ENCODE assay signal across 26 cellular contexts in genomic region chr12:3047961-3048360, GRCh38. TPM values are rescaled to one million over a fixed set of nuclear protein-coding genes. Genes with fewer than 3 reads are reported as not detected.
DNase-seq lines count a peak whose midpoint lies in the region; ATAC-seq, FAIRE-seq and TF ChIP-seq lines count a peak whose summit lies in the region.
"Had no signal": no experiment of that assay in that cellular context is flagged by ENCODE, and none has a peak within 500 bp of the region (broad histone marks: within the 10 kb centered on the region; RNA-seq: fewer than 3 reads in every experiment).

No MANE protein-coding gene starts in this region.

- H3K9me3 ChIP-seq in H9 (ENCODE audit: control insufficient read depth, low read depth, low read length) (no peaks in the 10 kb centered on the region), Panc1 (ENCODE audit: control insufficient read depth, insufficient read depth, low read depth, low read length) (no peaks in the 10 kb centered on the region), heart left ventricle (no peaks in the 10 kb centered on the region), neuron (ENCODE audit: low read length) (no peaks in the 10 kb centered on the region), mammary epithelial cell (replicated peaks; ENCODE audit: insufficient read depth, low read length) (no peaks in the 10 kb centered on the region)
- H3K9me3 ChIP-seq: ascending aorta, esophagus squamous epithelium, neutrophil, upper lobe of right lung had no signal

- no peak overlapping the region for H3T11ph ChIP-seq in H9 (ENCODE audit: low read length)

- H2AFZ ChIP-seq in H9 (ENCODE audit: low read length) = no peak overlapping the region
- H2AFZ ChIP-seq in neuron (ENCODE audit: low read depth, low read length) = peak overlapping the region; percentile 23
- H2AFZ ChIP-seq in mammary epithelial cell (ENCODE audit: low read depth, low read length) = no peak overlapping the region

- no peak overlapping the region for H4K8ac ChIP-seq in H9 (replicated peaks; ENCODE audit: insufficient read length, low read depth, low read length)

- in situ Hi-C loops in Panc1 (cut with HindIII; ENCODE audit: low pct_unique_long_range_greater_than_20kb, low sequenced_read_pairs) (no loop called here), mammary epithelial cell (cut with MboI; ENCODE audit: low sequenced_read_pairs in 2 of 2) (loop anchor here in 1 of 2 donors (25.0 kb wide), 1 partner anchor 161 kb away; the partner anchor contains the start of genes FOXM1, RHNO1 and TULP3)

- H3K79me2 ChIP-seq in H9 (ENCODE audit: insufficient read depth, low read length) = no peaks in the 10 kb centered on the region
- no peaks in the 10 kb centered on the region for H3K79me2 ChIP-seq in mammary epithelial cell (ENCODE audit: insufficient read depth, low read length)

- no peaks in the 10 kb centered on the region for H3K79me1 ChIP-seq in H9 (ENCODE audit: insufficient read depth, low read depth, low read length, poor library complexity, severe bottlenecking)

- no peak overlapping the region for H3K4ac ChIP-seq in H9 (ENCODE audit: low read depth, low read length)

- DNase-seq in H9 (peak; percentile 44), Panc1 (ENCODE audit: low read depth, low spot score) (no peak), heart left ventricle (peak in 3 of 5 donors; percentile 62 to 72 (median 65)), mammary epithelial cell (no peak), HTR-8/SVneo (ENCODE audit: insufficient read length, low spot score) (no peak)
- DNase-seq: activated CD4-positive, CD25-positive, alpha-beta regulatory T cell treated with anti-CD3 and anti-CD28 coated beads, Interleukin-2, amount 50 U/mL, for 72 hours; activated CD8-positive, alpha-beta memory T cell treated with anti-CD3 and anti-CD28 coated beads for 24 hours; activated T-cell treated with anti-CD3 and anti-CD28 coated beads, Interleukin-2, amount 50 U/mL, for 72 hours; AML-193; effector CD8-positive, alpha-beta T cell; esophagus squamous epithelium; HFFc6; NCI-H1417 treated with DMSO at 0.1 percent for 48 hours; NCI-H226; stimulated activated CD8-positive, alpha-beta memory T cell treated with anti-CD3 and anti-CD28 coated beads, Interleukin-4, amount 100 ng/mL, for 48 hours; T1000; upper lobe of right lung had no signal

- H4K91ac ChIP-seq in H9 (ENCODE audit: insufficient read length, low read depth, low read length) = no peak overlapping the region

- TF ChIP-seq CTCF in H9 (conservative IDR thresholded peaks at IDR 0.05) = no peak
- TF ChIP-seq CTCF in Panc1 (IDR thresholded peaks at IDR 0.05) = no peak
- no peak for TF ChIP-seq CTCF in heart left ventricle (IDR thresholded peaks at IDR 0.05)
- TF ChIP-seq CTCF in mammary epithelial cell (conservative IDR thresholded peaks at IDR 0.05 in 1 of 2, IDR thresholded peaks at IDR 0.05 in 1 of 2; ENCODE audit: extremely low read depth in 1 of 2, insufficient read depth in 1 of 2, low read depth in 1 of 2, low read length in 2 of 2) = no peak

- H2BK15ac ChIP-seq in H9 (ENCODE audit: low read depth, low read length) = no peak overlapping the region

- intact Hi-C loops in Panc1 (cut with micrococcal nuclease; ENCODE audit: unreplicated experiment) (no loop called here), heart left ventricle (cut with DNase I) (no loop called here), mammary epithelial cell (cut with micrococcal nuclease) (loop anchor here (10.0 kb wide), 1 partner anchor 303 kb away; no protein-coding TSS in a partner anchor)

- no TSS peak for BruUV-seq in Panc1 (replicated peaks; lab: Mats Ljungman, UMichigan)
- BruUV-seq in mammary epithelial cell (replicated peaks; lab: Mats Ljungman, UMichigan) = no TSS peak

- H3K9ac ChIP-seq in H9 (ENCODE audit: extremely low read depth, insufficient read length, low read length) (no peak overlapping the region), mammary epithelial cell (ENCODE audit: insufficient read depth, low read length) (no peak overlapping the region)

- no peak overlapping the region for H3K23ac ChIP-seq in H9 (ENCODE audit: insufficient read length, low read depth, low read length)

- H3K14ac ChIP-seq in H9 (ENCODE audit: insufficient read depth, low read length) = no peak overlapping the region

- H2BK120ac ChIP-seq in H9 (ENCODE audit: low read depth, low read length, poor library complexity, severe bottlenecking) = no peak overlapping the region

- H3K27ac ChIP-seq in H9 (ENCODE audit: insufficient read length, low read depth, low read length) (no peak overlapping the region), Panc1 (ENCODE audit: low read length) (no peak overlapping the region), heart left ventricle (peak overlapping the region in 8 of 12 donors; percentile 3 to 86 (median 47)), mammary epithelial cell (ENCODE audit: insufficient read depth, low read depth, low read length) (no peak overlapping the region)
- H3K27ac ChIP-seq: ascending aorta, esophagus squamous epithelium, neutrophil, upper lobe of right lung had no signal

- H3K27me3 ChIP-seq in H9 (ENCODE audit: insufficient read depth, low read length) (no peaks in the 10 kb centered on the region), Panc1 (ENCODE audit: control insufficient read depth, insufficient read depth, low read length) (no peaks in the 10 kb centered on the region), heart left ventricle (no peaks in the 10 kb centered on the region), neuron (ENCODE audit: insufficient read depth, low read length) (no peaks in the 10 kb centered on the region), mammary epithelial cell (ENCODE audit: insufficient read depth, low read length) (peaks cover 2% of the 10 kb centered on the region)
- H3K27me3 ChIP-seq: ascending aorta, esophagus squamous epithelium, upper lobe of right lung had no signal

- H3K4me2 ChIP-seq in H9 (ENCODE audit: insufficient read depth, insufficient read length, low read length) = no peak overlapping the region
- H3K4me2 ChIP-seq in mammary epithelial cell (ENCODE audit: insufficient read depth, low read depth, low read length) = no peak overlapping the region

- no peaks in the 10 kb centered on the region for H3K23me2 ChIP-seq in H9 (ENCODE audit: insufficient read length, low read depth, low read length, poor library complexity, severe bottlenecking)

- CTCF ChIA-PET in Panc1 (lab: Charles Lee) = no interaction called here
- CTCF ChIA-PET in mammary epithelial cell (lab: Charles Lee; ENCODE audit: low non-redundant PET) = no interaction called here

- H3K27me3 Mint-ChIP-seq in H9 (ENCODE audit: low read depth) = peaks cover 25% of the 10 kb centered on the region

- H3K4me3 Mint-ChIP-seq in H9 = peak overlapping the region in 1 of 2 experiments; percentile 41; a peak in 2 of 5 replicates
- H3K4me3 Mint-ChIP-seq: activated T-cell treated with anti-CD3 and anti-CD28 coated beads, Interleukin-2, amount 50 U/mL, for 72 hours; HFFc6; IgD-negative memory B cell; mesothelial cell of epicardium had no signal

- no peaks in the 10 kb centered on the region; a peak in 1 of 5 replicates for H3K9me3 Mint-ChIP-seq in H9
- H3K9me3 Mint-ChIP-seq: activated naive CD4-positive, alpha-beta T cell treated with anti-CD3 and anti-CD28 coated beads, Interleukin-2, amount 50 U/mL, for 72 hours; activated T-cell treated with anti-CD3 and anti-CD28 coated beads, Interleukin-2, amount 50 U/mL, for 72 hours; HFFc6; IgD-negative memory B cell; mesothelial cell of epicardium had no signal

- no peak overlapping the region for H3K56ac ChIP-seq in H9 (ENCODE audit: insufficient read length, low read depth, low read length)

- H3K27ac Mint-ChIP-seq in H9 = peak overlapping the region in 2 of 3 experiments; percentile 14 to 73; a peak in 1 of 7 replicates
- H3K27ac Mint-ChIP-seq: activated T-cell treated with anti-CD3 and anti-CD28 coated beads, Interleukin-2, amount 50 U/mL, for 72 hours; HFFc6; mesothelial cell of epicardium had no signal

- H3K18ac ChIP-seq in H9 (ENCODE audit: insufficient read length, low read depth, low read length) = peak overlapping the region; percentile 47

- H4K20me1 ChIP-seq in H9 (ENCODE audit: control insufficient read depth, insufficient read depth, insufficient read length) (no peaks in the 10 kb centered on the region), mammary epithelial cell (ENCODE audit: insufficient read depth, low read length) (no peaks in the 10 kb centered on the region)

- TF ChIP-seq POLR2A in heart left ventricle (IDR thresholded peaks at IDR 0.05) = no peak

- H2AK5ac ChIP-seq in H9 (ENCODE audit: insufficient read length, low read length) = no peak overlapping the region

- H3K36me3 Mint-ChIP-seq in H9 (ENCODE audit: insufficient read depth in 1 of 3, low read depth in 3 of 3) = peaks cover 6 to 23% (median 11%) of the 10 kb centered on the region in 3 experiments; a peak in 5 of 7 replicates
- H3K36me3 Mint-ChIP-seq: activated naive CD4-positive, alpha-beta T cell treated with anti-CD3 and anti-CD28 coated beads, Interleukin-2, amount 50 U/mL, for 72 hours; IgD-negative memory B cell; mesothelial cell of epicardium had no signal

- H2BK20ac ChIP-seq in H9 (ENCODE audit: low read depth, low read length, poor library complexity, severe bottlenecking) = no peak overlapping the region

- H3K4me3 ChIP-seq in Panc1 (ENCODE audit: low read depth in 2 of 2, low read length in 2 of 2) (no peak overlapping the region), heart left ventricle (no peak overlapping the region), neuron (ENCODE audit: low read length) (no peak overlapping the region), mammary epithelial cell (replicated peaks in 1 of 3; ENCODE audit: insufficient read depth in 1 of 3, low read depth in 2 of 3, low read length in 3 of 3) (no peak overlapping the region)
- H3K4me3 ChIP-seq: ascending aorta, esophagus squamous epithelium, upper lobe of right lung had no signal

- H3K4me1 ChIP-seq in H9 (ENCODE audit: insufficient read depth, low read length) (no peaks in the 10 kb centered on the region; the same call in 1 of the 2 replicates), Panc1 (ENCODE audit: control insufficient read depth, insufficient read depth, low read length) (no peaks in the 10 kb centered on the region), heart left ventricle (peaks cover 0 to 26% (median 6%) of the 10 kb centered on the region in 12 donors), neuron (ENCODE audit: insufficient read depth, low read length) (peaks cover 6% of the 10 kb centered on the region), mammary epithelial cell (ENCODE audit: insufficient read depth, low read length) (no peaks in the 10 kb centered on the region)
- H3K4me1 ChIP-seq: ascending aorta, esophagus squamous epithelium had no signal

- H4K5ac ChIP-seq in H9 (ENCODE audit: insufficient read length, low read depth, low read length) = no peak overlapping the region

- WGBS in H9 (ENCODE audit: extremely low coverage, insufficient read length, low lambda C conversion rate) = no CpG with 5 or more reads among the region's 8 CpGs
- 25 to 44% (median 33%) methylated on average over 8 of the region's 8 CpGs for WGBS in heart left ventricle, 4 donors
- WGBS in mammary epithelial cell (ENCODE audit: low coverage, missing lambda C conversion rate) = 35% methylated on average over 7 of the region's 8 CpGs

- no peak overlapping the region for H2BK5ac ChIP-seq in H9 (ENCODE audit: insufficient read length, low read length)

- no peak overlapping the region for H2BK12ac ChIP-seq in H9 (ENCODE audit: insufficient read length, low read depth, low read length)

- H3K4me1 Mint-ChIP-seq in H9 = peaks cover 16 to 17% of the 10 kb centered on the region in 2 experiments

- no peak for FAIRE-seq in HTR-8/SVneo (lab: Jason Lieb, UNC)
- FAIRE-seq: RCC 7860 had no signal

- ATAC-seq in Panc1 = peak; percentile 45; the same call in 1 of the 2 replicates
- peak in 3 of 4 donors; percentile 28 to 57 (median 49) for ATAC-seq in heart left ventricle
- ATAC-seq in GM21737 (IDR thresholded peaks at IDR 0.05; ENCODE audit: unreplicated experiment) = no peak
- ATAC-seq: activated naive CD4-positive, alpha-beta T cell treated with anti-CD3 and anti-CD28 coated beads, Interleukin-2, amount 50 U/mL, for 72 hours; activated T-cell treated with anti-CD3 and anti-CD28 coated beads, Interleukin-2, amount 50 U/mL, for 72 hours; SK-N-SH treated with all-trans-retinoic acid at 6 μM for 48 hours; upper lobe of right lung had no signal

- dilution Hi-C loops in mammary epithelial cell (cut with HindIII; ENCODE audit: low sequenced_read_pairs) = no loop called here

- POLR2A ChIA-PET in Panc1 (lab: Charles Lee) = no interaction called here

- H3K36me3 ChIP-seq in Panc1 (ENCODE audit: control insufficient read depth, insufficient read depth, low read length) = no peaks in the 10 kb centered on the region
- H3K36me3 ChIP-seq in heart left ventricle = no peaks in the 10 kb centered on the region
- H3K36me3 ChIP-seq in neuron (ENCODE audit: insufficient read depth, low read length) = no peaks in the 10 kb centered on the region
- H3K36me3 ChIP-seq in mammary epithelial cell (ENCODE audit: insufficient read depth, low read length) = no peaks in the 10 kb centered on the region
- H3K36me3 ChIP-seq: ascending aorta, esophagus squamous epithelium, neutrophil, upper lobe of right lung had no signal

RNA-seq across cellular contexts. Expression of gene TSPAN9, which starts 29.2 kb away (rescaled TPM):
- total RNA-seq in H9 (2021) = 16.8 and 19.0 TPM in 2 replicates
- total RNA-seq in Panc1 (2021; ENCODE audit: unreplicated experiment) = 7.7 TPM
- 14.9 TPM for polyA plus RNA-seq in Panc1 (2012; ENCODE audit: insufficient read length)
- total RNA-seq in heart left ventricle = 100 to 1,000 TPM in 8 of 9 donors, 10 to 100 TPM in 1; 70.0 to 387 (median 158) TPM
- 100 to 1,000 TPM; 109 to 120 TPM for polyA plus RNA-seq in heart left ventricle
- 10 to 100 TPM; 29.2 to 30.3 TPM for total RNA-seq in mammary epithelial cell
- 38.7 TPM for polyA plus RNA-seq in mammary epithelial cell
- polyA minus RNA-seq in mammary epithelial cell = 40.7 TPM
- polyA plus RNA-seq: IgD-negative memory B cell had no signal

Comparison
In these comparisons a context has a peak if more than half of its experiments do, and no peak if none do; other contexts are left out.
1. DNase-seq: peak in H9 (single experiment) and heart left ventricle (3 of 5); none in Panc1 (single experiment), mammary epithelial cell (single experiment) and HTR-8/SVneo (single experiment).
2. H3K27ac ChIP-seq: peak in heart left ventricle (8 of 12); none in H9 (single experiment), Panc1 (single experiment) and mammary epithelial cell (single experiment).